Comparison of ENCODE assay signal across 1 cellular context in genomic region chr20:50195524-50196120, GRCh38.
TF ChIP-seq lines count a peak whose summit lies in the region.

No MANE protein-coding gene starts in this region.

TF ChIP-seq in A549, 52 proteins besides CTCF, POLR2A, EP300 and RAD21 (continued from another document):
- TF ChIP-seq, protein P1, sequence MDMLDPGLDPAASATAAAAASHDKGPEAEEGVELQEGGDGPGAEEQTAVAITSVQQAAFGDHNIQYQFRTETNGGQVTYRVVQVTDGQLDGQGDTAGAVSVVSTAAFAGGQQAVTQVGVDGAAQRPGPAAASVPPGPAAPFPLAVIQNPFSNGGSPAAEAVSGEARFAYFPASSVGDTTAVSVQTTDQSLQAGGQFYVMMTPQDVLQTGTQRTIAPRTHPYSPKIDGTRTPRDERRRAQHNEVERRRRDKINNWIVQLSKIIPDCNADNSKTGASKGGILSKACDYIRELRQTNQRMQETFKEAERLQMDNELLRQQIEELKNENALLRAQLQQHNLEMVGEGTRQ (IDR thresholded peaks at IDR 0.05) = no peak
- TF ChIP-seq NPAS2 (CRISPR knock-in tag; IDR thresholded peaks at IDR 0.05; ENCODE audit: borderline replicate concordance) = no peak
TF ChIP-seq in A549: peak in this region for 0.
